15 cellular contexts compared by ENCODE assay signal in the genomic region with DNA sequence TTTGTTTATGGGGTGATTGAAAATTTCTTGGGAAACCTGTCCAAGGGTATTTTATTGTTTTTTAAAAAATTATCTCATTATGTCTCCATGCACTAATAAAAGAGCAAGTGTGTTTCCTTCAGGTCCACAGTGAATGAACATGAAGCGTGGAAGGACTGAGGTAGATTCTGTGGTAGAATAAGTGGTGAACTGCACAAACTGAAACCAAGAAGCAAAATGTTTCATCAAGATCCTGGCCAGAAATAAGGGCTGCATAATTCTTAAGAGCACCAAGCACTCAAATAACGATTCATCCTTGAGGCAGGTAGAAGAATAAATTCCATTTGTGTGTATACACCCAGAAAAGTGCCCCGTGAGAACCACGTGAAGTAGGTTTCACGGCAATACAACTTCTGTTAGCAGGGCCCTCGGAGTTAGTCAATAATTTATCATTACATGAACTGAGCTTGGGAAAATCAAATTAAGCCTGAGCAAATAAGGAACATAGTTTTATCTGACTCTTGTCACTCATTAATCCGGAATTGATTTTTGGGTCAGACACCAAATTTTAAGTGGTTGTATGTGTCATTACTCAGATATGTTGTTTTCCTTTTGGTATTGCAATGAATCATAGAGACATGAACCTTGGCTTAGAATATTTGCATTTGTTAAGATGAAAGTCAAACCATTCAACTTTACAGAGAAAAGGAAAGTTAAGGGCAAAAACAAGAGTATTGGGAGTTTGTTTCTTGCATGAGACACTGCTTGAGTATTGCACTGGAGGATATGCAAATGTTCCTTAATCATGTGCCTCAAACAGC.
DNase-seq lines count a peak whose midpoint lies in the region; ATAC-seq, FAIRE-seq and TF ChIP-seq lines count a peak whose summit lies in the region.
"Had no signal": no experiment of that assay in that cellular context is flagged by ENCODE, and none has a peak within 500 bp of the region (broad histone marks: within the 10 kb centered on the region; RNA-seq: fewer than 3 reads in every experiment).

No MANE protein-coding gene starts in this region.

- H3K79me2 ChIP-seq in hepatocyte = no peaks in the 10 kb centered on the region

- no peaks in the 10 kb centered on the region for H3K36me3 Mint-ChIP-seq in T-helper 17 cell (ENCODE audit: low read depth)

- TF ChIP-seq RAD21 in A549 (conservative IDR thresholded peaks at IDR 0.05 in 1 of 2, IDR thresholded peaks at IDR 0.05 in 1 of 2) = no peak

- H3K36me3 ChIP-seq in hepatocyte (replicated peaks; ENCODE audit: insufficient read depth, low read depth) = no peaks in the 10 kb centered on the region
- H3K36me3 ChIP-seq: neutrophil had no signal

- H3K9me3 ChIP-seq in A549 = no peaks in the 10 kb centered on the region
- H3K9me3 ChIP-seq in hepatocyte (ENCODE audit: low read depth) = no peaks in the 10 kb centered on the region
- no peaks in the 10 kb centered on the region for H3K9me3 ChIP-seq in T-helper 17 cell (ENCODE audit: control insufficient read depth, low read length, poor library complexity, severe bottlenecking)
- H3K9me3 ChIP-seq: neutrophil had no signal

- no peaks in the 10 kb centered on the region for H3K4me1 Mint-ChIP-seq in T-helper 17 cell

- no peak for FAIRE-seq in A549 (lab: Jason Lieb, UNC)
- peak; percentile 83 for FAIRE-seq in RCC 7860 (lab: Jason Lieb, UNC)
- FAIRE-seq: GM19239 had no signal

- H2AFZ ChIP-seq in hepatocyte = peak overlapping the region; percentile 23

- TF ChIP-seq CTCF in A549 (IDR thresholded peaks at IDR 0.05) (no peak), hepatocyte (IDR thresholded peaks at IDR 0.05; ENCODE audit: poor library complexity) (no peak)

- H3K4me3 ChIP-seq in A549 (peak overlapping the region; percentile 29; the same call in 2 of the 3 replicates), hepatocyte (no peak overlapping the region)

- 9% methylated on average over 7 of the region's 7 CpGs for WGBS in A549 (ENCODE audit: missing lambda C conversion rate)
- WGBS in hepatocyte (ENCODE audit: low lambda C conversion rate, missing lambda C conversion rate) = 63% methylated on average over 7 of the region's 7 CpGs

- H4K20me1 ChIP-seq in hepatocyte (ENCODE audit: insufficient read depth, poor library complexity, severe bottlenecking) = no peaks in the 10 kb centered on the region

- CTCF ChIA-PET in A549 (lab: Yijun Ruan, JAX) = no interaction called here

- POLR2A ChIA-PET in A549 (lab: Yijun Ruan, JAX) = no interaction called here

- ATAC-seq in A549 (peak; percentile 63 to 64), GM21786 (IDR thresholded peaks at IDR 0.05; ENCODE audit: unreplicated experiment) (peak; percentile 68), T-helper 17 cell (no peak)

- H3K4me2 ChIP-seq in A549 (peak overlapping the region; percentile 78), hepatocyte (peak overlapping the region; percentile 58)

- TF ChIP-seq POLR2A in A549 (IDR thresholded peaks at IDR 0.05; ENCODE audit: low read length) = no peak

- H3K4me1 ChIP-seq in A549 (peaks cover 23% of the 10 kb centered on the region; the same call in 2 of the 3 replicates), hepatocyte (ENCODE audit: insufficient read depth) (no peaks in the 10 kb centered on the region)

- no peak overlapping the region for H3K4me3 Mint-ChIP-seq in T-helper 17 cell
- H3K4me3 Mint-ChIP-seq: activated naive CD4-positive, alpha-beta T cell treated with anti-CD3 and anti-CD28 coated beads for 36 hours had no signal

- H3K9me2 ChIP-seq in hepatocyte (replicated peaks; ENCODE audit: insufficient read depth) = no peaks in the 10 kb centered on the region

- no peak overlapping the region for H3K27ac Mint-ChIP-seq in T-helper 17 cell
- H3K27ac Mint-ChIP-seq: activated naive CD4-positive, alpha-beta T cell treated with anti-CD3 and anti-CD28 coated beads for 36 hours had no signal

- H3K27me3 Mint-ChIP-seq in T-helper 17 cell = no peaks in the 10 kb centered on the region

- no peaks in the 10 kb centered on the region for H3K27me3 ChIP-seq in hepatocyte
- H3K27me3 ChIP-seq: neutrophil had no signal

- TF ChIP-seq EP300 in A549 (IDR thresholded peaks at IDR 0.05) = no peak

- peak overlapping the region in 1 of 2 experiments; percentile 65; a peak in 2 of 6 replicates for H3K27ac ChIP-seq in A549
- H3K27ac ChIP-seq in hepatocyte = no peak overlapping the region
- H3K27ac ChIP-seq: neutrophil had no signal

- DNase-seq in A549 (ENCODE audit: low read depth in 1 of 2, low spot score in 1 of 2) = no peak
- peak; percentile 56 for DNase-seq in RCC 7860 (ENCODE audit: low spot score)
- no peak for DNase-seq in hepatocyte (ENCODE audit: low spot score)
- no peak for DNase-seq in T-helper 17 cell
- DNase-seq in activated CD4-positive, alpha-beta T cell treated with anti-CD3 and anti-CD28 coated beads for 48 hours = no peak
- no peak for DNase-seq in occipital lobe (lab: John Stamatoyannopoulos, UW)
- no peak for DNase-seq in NCI-H2196 treated with DMSO at 0.1 percent for 48 hours (lab: John Stamatoyannopoulos, UW; ENCODE audit: unreplicated experiment)
- DNase-seq: activated CD4-positive, CD25-positive, alpha-beta regulatory T cell treated with anti-CD3 and anti-CD28 coated beads, Interleukin-2, amount 50 U/mL, for 72 hours; activated naive CD4-positive, alpha-beta T cell treated with anti-CD3 and anti-CD28 coated beads for 36 hours; effector memory CD4-positive, alpha-beta T cell; NCI-H2107; substantia nigra had no signal

TF ChIP-seq in A549, 52 proteins besides CTCF, POLR2A, EP300 and RAD21:
- TF ChIP-seq RARB (CRISPR knock-in tag; IDR thresholded peaks at IDR 0.05) (no peak), ZNF302 (CRISPR knock-in tag; IDR thresholded peaks at IDR 0.05) (no peak), RCOR1 (IDR thresholded peaks at IDR 0.05; ENCODE audit: low read depth, low read length) (no peak), ZSCAN20 (CRISPR knock-in tag; IDR thresholded peaks at IDR 0.05) (no peak), SREBF2 (IDR thresholded peaks at IDR 0.05) (no peak), ZFP36 (IDR thresholded peaks at IDR 0.05; ENCODE audit: borderline replicate concordance, partially characterized antibody) (no peak), BHLHE40 (IDR thresholded peaks at IDR 0.05; ENCODE audit: low read depth, low read length) (no peak), CBX8 (IDR thresholded peaks at IDR 0.05) (no peak), JUNB (IDR thresholded peaks at IDR 0.05) (0 out of 2 replicates have a peak, but pooled peaks have one; percentile 41), GATA3 (IDR thresholded peaks at IDR 0.05; ENCODE audit: borderline replicate concordance) (peak; percentile 40; the same call in 1 of the 2 replicates), RNF2 (IDR thresholded peaks at IDR 0.05; ENCODE audit: borderline replicate concordance, low read depth) (no peak), FOSL2 (IDR thresholded peaks at IDR 0.05) (no peak), FOSL2 (CRISPR knock-in tag; IDR thresholded peaks at IDR 0.05) (peak; percentile 61), MAX (IDR thresholded peaks at IDR 0.05) (no peak), TFCP2L1 (CRISPR knock-in tag; IDR thresholded peaks at IDR 0.05) (no peak), HDAC2 (IDR thresholded peaks at IDR 0.05) (no peak), JUN (IDR thresholded peaks at IDR 0.05) (0 out of 5 replicates have a peak, but pooled peaks of 1 of the 2 experiments have one; percentile 33), HOXB5 (CRISPR knock-in tag; IDR thresholded peaks at IDR 0.05) (no peak), MYC (IDR thresholded peaks at IDR 0.05; ENCODE audit: borderline replicate concordance, low read length) (no peak), HES2 (IDR thresholded peaks at IDR 0.05) (no peak), SMC3 (IDR thresholded peaks at IDR 0.05) (no peak)
